Comparison of ENCODE assay signal across 11 cellular contexts in genomic region chr12:11793896-11794295, GRCh38.
A peak's percentile ranks its signal among the peaks of the same experiment; 100 is the strongest.
DNase-seq lines count a peak whose midpoint lies in the region; ATAC-seq and TF ChIP-seq lines count a peak whose summit lies in the region.
"Had no signal": no experiment of that assay in that cellular context is flagged by ENCODE, and none has a peak within 500 bp of the region (broad histone marks: within the 10 kb centered on the region; RNA-seq: fewer than 3 reads in every experiment).

No MANE protein-coding gene starts in this region.

- H4K20me1 ChIP-seq in DND-41 (ENCODE audit: insufficient read depth, low read length): no peaks in the 10 kb centered on the region
- H4K20me1 ChIP-seq in PC-3 (ENCODE audit: low read length): no peaks in the 10 kb centered on the region

- H3K4me1 Mint-ChIP-seq in Caco-2 (ENCODE audit: low read depth, unreplicated experiment): peaks cover 52% of the 10 kb centered on the region

- no peaks in the 10 kb centered on the region for H3K9me3 ChIP-seq in DND-41 (ENCODE audit: insufficient read depth, low read length, severe bottlenecking)
- no peaks in the 10 kb centered on the region for H3K9me3 ChIP-seq in upper lobe of right lung
- peaks cover 7% of the 10 kb centered on the region for H3K9me3 ChIP-seq in Caco-2
- H3K9me3 ChIP-seq in PC-3 (ENCODE audit: low read length): no peaks in the 10 kb centered on the region

- intact Hi-C loops in upper lobe of right lung (cut with DNase I): no loop called here
- intact Hi-C loops in Caco-2 (cut with micrococcal nuclease; ENCODE audit: unreplicated experiment): loop anchor here (10.0 kb wide), 1 partner anchor 241 kb away; no protein-coding TSS in a partner anchor
- intact Hi-C loops in PC-3 (cut with micrococcal nuclease): loop anchor here (10.0 kb wide), 2 partner anchors 91 to 209 kb away; no protein-coding TSS in a partner anchor

- H3K9me2 ChIP-seq in PC-3 (replicated peaks; ENCODE audit: low read length): no peaks in the 10 kb centered on the region

- POLR2A ChIA-PET in Caco-2 (lab: Charles Lee): no interaction called here
- POLR2A ChIA-PET in PC-3 (lab: Charles Lee; ENCODE audit: unreplicated experiment): no interaction called here

- TF ChIP-seq CTCF in DND-41 (IDR thresholded peaks at IDR 0.05; ENCODE audit: borderline replicate concordance, extremely low read depth, low read length, poor library complexity, severe bottlenecking) (no peak), brain microvascular endothelial cell (IDR thresholded peaks at IDR 0.05; ENCODE audit: low read depth, low read length, missing control alignments) (no peak), upper lobe of right lung (IDR thresholded peaks at IDR 0.05) (no peak), foreskin fibroblast (IDR thresholded peaks at IDR 0.05; ENCODE audit: low read depth, low read length) (no peak), Caco-2 (IDR thresholded peaks at IDR 0.05; ENCODE audit: insufficient read depth in 1 of 2, low read depth in 1 of 2, low read length in 1 of 2, severe bottlenecking in 1 of 2, unreplicated experiment in 1 of 2) (no peak), PC-3 (conservative IDR thresholded peaks at IDR 0.05; ENCODE audit: low read depth, low read length) (no peak)

- no peaks in the 10 kb centered on the region for H3K36me3 Mint-ChIP-seq in Caco-2 (ENCODE audit: insufficient read depth, unreplicated experiment)

- ATAC-seq in DND-41 (ENCODE audit: insufficient read depth, low read depth): no peak
- no peak for ATAC-seq in upper lobe of right lung
- no peak for ATAC-seq in PC-3

- no peaks in the 10 kb centered on the region for H3K27me3 Mint-ChIP-seq in Caco-2 (ENCODE audit: insufficient read depth, unreplicated experiment)

- CTCF ChIA-PET in Caco-2 (lab: Charles Lee): no interaction called here
- CTCF ChIA-PET in PC-3 (lab: Charles Lee): no interaction called here

- peaks cover 90% of the 10 kb centered on the region for H3K79me2 ChIP-seq in DND-41 (ENCODE audit: insufficient read depth, low read length)
- H3K79me2 ChIP-seq in PC-3 (ENCODE audit: low read length): no peaks in the 10 kb centered on the region

- in situ Hi-C loops in brain microvascular endothelial cell (cut with HindIII; ENCODE audit: low pct_ligation_motif_present, low sequenced_read_pairs): no loop called here

- H2AFZ ChIP-seq in DND-41 (ENCODE audit: low read depth, low read length): no peak overlapping the region
- no peak overlapping the region for H2AFZ ChIP-seq in PC-3 (ENCODE audit: low read length)

- BruUV-seq in Caco-2 (replicated peaks; lab: Mats Ljungman, UMichigan) (no TSS peak), PC-3 (replicated peaks; lab: Mats Ljungman, UMichigan) (no TSS peak)

- H3F3A ChIP-seq in PC-3 (ENCODE audit: low read length, unreplicated experiment): peaks cover 9% of the 10 kb centered on the region

- no peak overlapping the region for H3K4me3 Mint-ChIP-seq in Caco-2 (ENCODE audit: unreplicated experiment)

- DNase-seq in DND-41 (peak; percentile 4), brain microvascular endothelial cell (peak; percentile 62), iris pigment epithelial cell (ENCODE audit: low read depth) (peak; percentile 57), retina (peak; percentile 27), upper lobe of right lung (no peak), foreskin fibroblast (no peak), Caco-2 (no peak), PC-3 (no peak)
- DNase-seq: activated CD4-positive, alpha-beta T cell treated with anti-CD3 and anti-CD28 coated beads for 1 hour; kidney glomerular epithelial cell; NCI-H1694 had no signal

- peaks cover 24% of the 10 kb centered on the region for H3K36me3 ChIP-seq in DND-41 (ENCODE audit: insufficient read depth, low read length)
- H3K36me3 ChIP-seq in brain microvascular endothelial cell (replicated peaks): no peaks in the 10 kb centered on the region
- no peaks in the 10 kb centered on the region for H3K36me3 ChIP-seq in upper lobe of right lung
- H3K36me3 ChIP-seq in Caco-2 (ENCODE audit: control insufficient read depth, insufficient read depth, low read length): no peaks in the 10 kb centered on the region
- H3K36me3 ChIP-seq in PC-3 (ENCODE audit: low read depth, low read length): no peaks in the 10 kb centered on the region

- H3K4me3 ChIP-seq in DND-41 (ENCODE audit: low read depth in 1 of 2, low read length in 2 of 2) (no peak overlapping the region), brain microvascular endothelial cell (ENCODE audit: low read depth, low read length) (no peak overlapping the region), upper lobe of right lung (no peak overlapping the region), foreskin fibroblast (ENCODE audit: low read depth in 1 of 2, low read length in 2 of 2) (no peak overlapping the region), Caco-2 (ENCODE audit: low read depth, low read length) (no peak overlapping the region), PC-3 (ENCODE audit: low read length) (no peak overlapping the region)

- H3K27me3 ChIP-seq in DND-41 (ENCODE audit: insufficient read depth, low read length, poor library complexity): no peaks in the 10 kb centered on the region
- no peaks in the 10 kb centered on the region for H3K27me3 ChIP-seq in brain microvascular endothelial cell (replicated peaks)
- no peaks in the 10 kb centered on the region for H3K27me3 ChIP-seq in upper lobe of right lung
- H3K27me3 ChIP-seq in Caco-2 (replicated peaks; ENCODE audit: control insufficient read depth, insufficient read depth, low read length): no peaks in the 10 kb centered on the region
- H3K27me3 ChIP-seq in PC-3 (ENCODE audit: low read length): no peaks in the 10 kb centered on the region

- peaks cover 32% of the 10 kb centered on the region for H3K9me3 Mint-ChIP-seq in Caco-2 (ENCODE audit: unreplicated experiment)

- H3K4me2 ChIP-seq in DND-41 (ENCODE audit: insufficient read depth, low read length) (no peak overlapping the region), PC-3 (ENCODE audit: low read length) (no peak overlapping the region)

- peak overlapping the region; percentile 69 for H3K27ac ChIP-seq in DND-41 (ENCODE audit: low read length)
- H3K27ac ChIP-seq in brain microvascular endothelial cell: peak overlapping the region; percentile 3
- no peak overlapping the region for H3K27ac ChIP-seq in upper lobe of right lung
- H3K27ac ChIP-seq in PC-3 (ENCODE audit: low read length): no peak overlapping the region

- peaks cover 78% of the 10 kb centered on the region for H3K4me1 ChIP-seq in DND-41 (ENCODE audit: insufficient read depth, low read length)
- H3K4me1 ChIP-seq in upper lobe of right lung: peaks cover 42% of the 10 kb centered on the region
- peaks cover 50% of the 10 kb centered on the region for H3K4me1 ChIP-seq in Caco-2
- H3K4me1 ChIP-seq in PC-3 (ENCODE audit: insufficient read depth, low read length): peaks cover 31% of the 10 kb centered on the region

- H3K9ac ChIP-seq in DND-41 (ENCODE audit: low read depth, low read length): no peak overlapping the region
- no peak overlapping the region for H3K9ac ChIP-seq in PC-3 (ENCODE audit: low read length)

- H3K27ac Mint-ChIP-seq in Caco-2 (ENCODE audit: unreplicated experiment): no peak overlapping the region

Comparison
In these comparisons a context has a peak if more than half of its experiments do, and no peak if none do; other contexts are left out.
1. DNase-seq: peak in DND-41 (single experiment), brain microvascular endothelial cell (single experiment), iris pigment epithelial cell (single experiment) and retina (single experiment); none in upper lobe of right lung (single experiment), foreskin fibroblast (0 of 2), Caco-2 (0 of 2) and PC-3 (single experiment).
2. H3K27ac ChIP-seq: peak in DND-41 (single experiment) and brain microvascular endothelial cell (single experiment); none in upper lobe of right lung (single experiment) and PC-3 (single experiment).